In genomic region chr22:43343262-43343988, GRCh38 we compare ENCODE assay signal across 8 cellular contexts. TPM values are rescaled to one million over a fixed set of nuclear protein-coding genes. Genes with fewer than 3 reads are reported as not detected.
DNase-seq lines count a peak whose midpoint lies in the region; ATAC-seq and TF ChIP-seq lines count a peak whose summit lies in the region.

Gene SCUBE1, minus strand, starts transcription at chr22:43343372. Its CDS starts 111 bp downstream, at chr22:43343261.

- no peaks in the 10 kb centered on the region for H3K36me3 Mint-ChIP-seq in WTC11
- peaks cover 2% of the 10 kb centered on the region for H3K36me3 Mint-ChIP-seq in chondrocyte (ENCODE audit: low read depth)

- H3K36me3 ChIP-seq in MM.1S (replicated peaks; ENCODE audit: insufficient read depth, low read length) = no peaks in the 10 kb centered on the region
- H3K36me3 ChIP-seq in lower lobe of right lung = no peaks in the 10 kb centered on the region

- H3K4me3 ChIP-seq in MM.1S (ENCODE audit: low read length) (no peak within 1 kb of the TSS), lower lobe of right lung (peak within 1 kb of the TSS; percentile 46)

- POLR2A ChIA-PET in WTC11 (lab: Charles Lee) = interaction anchor here (1.1 kb wide), 1 partner anchor 68 kb away, joined by 3 read pairs; no protein-coding TSS in a partner anchor

- no peak within 1 kb of the TSS for H3K27ac Mint-ChIP-seq in WTC11
- no peak within 1 kb of the TSS for H3K27ac Mint-ChIP-seq in chondrocyte (ENCODE audit: unreplicated experiment)

- TF ChIP-seq CTCF in MM.1S (IDR thresholded peaks at IDR 0.05; ENCODE audit: low read length) (no peak), WTC11 (IDR thresholded peaks at IDR 0.05) (no peak), chondrocyte (IDR thresholded peaks at IDR 0.05) (no peak), lower lobe of right lung (IDR thresholded peaks at IDR 0.05) (no peak)

- H3K4me1 Mint-ChIP-seq in WTC11 (peaks cover 33% of the 10 kb centered on the region), chondrocyte (ENCODE audit: low read depth) (peaks cover 10% of the 10 kb centered on the region)

- ATAC-seq in WTC11 (peak; percentile 81), lower lobe of right lung (peak; percentile 82 to 92), GM19023 (IDR thresholded peaks at IDR 0.05; ENCODE audit: unreplicated experiment) (no peak)

- H3K27me3 Mint-ChIP-seq in WTC11 (ENCODE audit: low read depth) (peaks cover 52% of the 10 kb centered on the region), chondrocyte (ENCODE audit: low read depth) (peaks cover 66% of the 10 kb centered on the region)

- H3K4me2 ChIP-seq in MM.1S (ENCODE audit: low read depth, low read length) = no peak within 1 kb of the TSS

- H3K9ac ChIP-seq in MM.1S (ENCODE audit: low read length) = no peak within 1 kb of the TSS

- no peaks in the 10 kb centered on the region for H3F3A ChIP-seq in MM.1S (ENCODE audit: insufficient read depth, low read length)

- CTCF ChIA-PET in WTC11 (lab: Charles Lee) = interaction anchor here (0.6 to 5.9 kb wide), 10 partner anchors 11 to 178 kb away, joined by 3 to 486 read pairs (median 6); no protein-coding TSS in a partner anchor

- DNase-seq in CD1c-positive myeloid dendritic cell (ENCODE audit: extremely low spot score) (peak; percentile 66), MM.1S (peak; percentile 66), WTC11 (ENCODE audit: low spot score) (peak; percentile 79), chondrocyte (ENCODE audit: low spot score) (no peak), lower lobe of right lung (peak; percentile 67), cortex of kidney (lab: John Stamatoyannopoulos, UW) (no peak)
- peak; percentile 44 for DNase-seq in stimulated activated CD8-positive, alpha-beta memory T cell treated with anti-CD3 and anti-CD28 coated beads, Interleukin-4, amount 100 ng/mL, for 24 hours (ENCODE audit: low read depth)

- no peaks in the 10 kb centered on the region for H3K79me2 ChIP-seq in MM.1S (ENCODE audit: low read length)

- H3K9me3 ChIP-seq in MM.1S (replicated peaks; ENCODE audit: insufficient read depth, low read length) (no peaks in the 10 kb centered on the region), lower lobe of right lung (no peaks in the 10 kb centered on the region)

- peaks cover 24% of the 10 kb centered on the region for H3K27me3 ChIP-seq in MM.1S (replicated peaks; ENCODE audit: insufficient read depth, low read length)
- peaks cover 33% of the 10 kb centered on the region for H3K27me3 ChIP-seq in lower lobe of right lung (ENCODE audit: low read depth)

- H3K27ac ChIP-seq in MM.1S (ENCODE audit: low read length) (no peak within 1 kb of the TSS), lower lobe of right lung (no peak within 1 kb of the TSS)

- no peaks in the 10 kb centered on the region for H3K4me1 ChIP-seq in MM.1S (ENCODE audit: low read length)
- H3K4me1 ChIP-seq in lower lobe of right lung = peaks cover 17% of the 10 kb centered on the region

- H3K9me2 ChIP-seq in MM.1S (replicated peaks; ENCODE audit: insufficient read depth, low read length) = no peaks in the 10 kb centered on the region

- H3K9me3 Mint-ChIP-seq in WTC11 (peaks cover under 1% of the 10 kb centered on the region; the same call in 1 of the 2 replicates), chondrocyte (ENCODE audit: low read depth) (no peaks in the 10 kb centered on the region)

- no peak within 1 kb of the TSS for H2AFZ ChIP-seq in MM.1S (ENCODE audit: low read length)

- H4K20me1 ChIP-seq in MM.1S (ENCODE audit: insufficient read depth, low read length) = no peaks in the 10 kb centered on the region

- intact Hi-C loops in lower lobe of right lung (cut with DNase I) = loop anchor here (10.0 kb wide), 1 partner anchor 69 kb away; no protein-coding TSS in a partner anchor

- peak within 1 kb of the TSS; percentile 71 for H3K4me3 Mint-ChIP-seq in WTC11
- peak within 1 kb of the TSS; percentile 55 for H3K4me3 Mint-ChIP-seq in chondrocyte (ENCODE audit: unreplicated experiment)

TF ChIP-seq in WTC11, 78 proteins besides CTCF, POLR2A, EP300 and RAD21 (continues in another document):
- TF ChIP-seq E2F1 (CRISPR knock-in tag; IDR thresholded peaks at IDR 0.05) = no peak
- no peak for TF ChIP-seq MXD4 (CRISPR knock-in tag; IDR thresholded peaks at IDR 0.05; ENCODE audit: borderline replicate concordance)
- no peak for TF ChIP-seq FOXJ3 (CRISPR knock-in tag; IDR thresholded peaks at IDR 0.05; ENCODE audit: borderline replicate concordance)
- TF ChIP-seq NR1H2 (CRISPR knock-in tag; IDR thresholded peaks at IDR 0.05) = no peak
- no peak for TF ChIP-seq MYBL2 (CRISPR knock-in tag; IDR thresholded peaks at IDR 0.05)
- TF ChIP-seq NFYB (CRISPR knock-in tag; conservative IDR thresholded peaks at IDR 0.05; ENCODE audit: low read depth) = peak; percentile 79
- peak; percentile 27; the same call in 1 of the 2 replicates for TF ChIP-seq SP1 (CRISPR knock-in tag; conservative IDR thresholded peaks at IDR 0.05)
- TF ChIP-seq STAT6 (CRISPR knock-in tag; conservative IDR thresholded peaks at IDR 0.05; ENCODE audit: low read depth) = no peak
- TF ChIP-seq, protein P1, sequence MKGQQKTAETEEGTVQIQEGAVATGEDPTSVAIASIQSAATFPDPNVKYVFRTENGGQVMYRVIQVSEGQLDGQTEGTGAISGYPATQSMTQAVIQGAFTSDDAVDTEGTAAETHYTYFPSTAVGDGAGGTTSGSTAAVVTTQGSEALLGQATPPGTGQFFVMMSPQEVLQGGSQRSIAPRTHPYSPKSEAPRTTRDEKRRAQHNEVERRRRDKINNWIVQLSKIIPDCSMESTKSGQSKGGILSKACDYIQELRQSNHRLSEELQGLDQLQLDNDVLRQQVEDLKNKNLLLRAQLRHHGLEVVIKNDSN (CRISPR knock-in tag; IDR thresholded peaks at IDR 0.05) = no peak
- TF ChIP-seq OVOL2 (CRISPR knock-in tag; IDR thresholded peaks at IDR 0.05; ENCODE audit: borderline replicate concordance) = no peak
- TF ChIP-seq IRF1 (CRISPR knock-in tag; IDR thresholded peaks at IDR 0.05) = no peak
- TF ChIP-seq ELF4 (CRISPR knock-in tag; IDR thresholded peaks at IDR 0.05; ENCODE audit: low read depth) = no peak
- TF ChIP-seq, protein P2, sequence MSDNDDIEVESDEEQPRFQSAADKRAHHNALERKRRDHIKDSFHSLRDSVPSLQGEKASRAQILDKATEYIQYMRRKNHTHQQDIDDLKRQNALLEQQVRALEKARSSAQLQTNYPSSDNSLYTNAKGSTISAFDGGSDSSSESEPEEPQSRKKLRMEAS (CRISPR knock-in tag; IDR thresholded peaks at IDR 0.05) = no peak

RNA-seq across cellular contexts. Expression of gene SCUBE1, which starts in this region (rescaled TPM):
- 6.9 to 9.6 TPM (median 7.8 TPM) in 3 replicates for total RNA-seq in WTC11 (2021)
- 0.07 to 3.2 TPM (median 2.7 TPM) in 3 replicates for total RNA-seq in chondrocyte
- total RNA-seq in lower lobe of right lung = 16.6 TPM

Comparison
In these comparisons a context has a peak if more than half of its experiments do, and no peak if none do; other contexts are left out.
1. DNase-seq: peak in CD1c-positive myeloid dendritic cell (single experiment), MM.1S (single experiment), WTC11 (single experiment), lower lobe of right lung (single experiment) and stimulated activated CD8-positive, alpha-beta memory T cell treated with anti-CD3 and anti-CD28 coated beads, Interleukin-4, amount 100 ng/mL, for 24 hours (single experiment); none in chondrocyte (single experiment) and cortex of kidney (single experiment).